Comparison of ENCODE assay signal across 29 cellular contexts in the genomic region with DNA sequence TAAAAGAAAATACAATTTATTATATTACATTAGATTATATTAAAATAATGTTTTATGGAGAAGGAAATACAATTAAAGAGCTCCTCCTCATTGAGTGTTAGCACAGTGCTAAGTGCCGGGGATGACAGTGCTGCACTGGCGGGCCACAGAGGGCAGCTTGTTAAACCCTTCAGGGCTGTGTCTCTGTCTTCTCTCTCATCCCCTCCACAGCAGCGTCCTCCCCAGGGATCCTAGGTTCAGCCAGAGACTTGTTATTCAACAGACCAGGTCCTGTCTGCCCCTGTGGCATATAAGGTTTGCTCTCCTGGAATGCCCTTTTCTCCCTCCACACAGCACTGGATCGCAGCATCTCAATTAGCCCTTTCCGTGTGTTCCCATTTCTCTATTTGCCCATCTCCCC. TPM values are rescaled to one million over a fixed set of nuclear protein-coding genes. Genes with fewer than 3 reads are reported as not detected.
"Had no signal": no experiment of that assay in that cellular context is flagged by ENCODE, and none has a peak within 500 bp of the region (broad histone marks: within the 10 kb centered on the region; RNA-seq: fewer than 3 reads in every experiment).

No MANE protein-coding gene starts in this region.

- ATAC-seq: effector memory CD8-positive, alpha-beta T cell; esophagus mucosa; gastrocnemius medialis; heart left ventricle; left cardiac atrium; left lung; left ventricle myocardium superior; lower lobe of right lung; mucosa of descending colon; naive thymus-derived CD8-positive, alpha-beta T cell had no signal

- H3K4me3 Mint-ChIP-seq: dendritic cell treated with granulocyte-macrophage colony-stimulating factor and Interleukin-4, amounts not matched to agents 40 ng/mL and 50 ng/mL, for 4 days; effector memory CD8-positive, alpha-beta T cell; endodermal cell; immature natural killer cell; mesothelial cell of epicardium; naive B cell; naive thymus-derived CD8-positive, alpha-beta T cell had no signal

- DNase-seq: colonic mucosa; cortex of kidney; effector CD8-positive, alpha-beta T cell; effector memory CD8-positive, alpha-beta T cell; endodermal cell; erythroblast; esophagus squamous epithelium; foreskin fibroblast; foreskin melanocyte; gastrocnemius medialis; heart left ventricle; hypothalamus; immature natural killer cell; left cardiac atrium; left lung; left ventricle myocardium superior; lower lobe of right lung; mesenchymal stem cell; mucosa of descending colon; naive B cell; naive thymus-derived CD8-positive, alpha-beta T cell had no signal

- H3K4me1 Mint-ChIP-seq: mesothelial cell of epicardium, naive B cell had no signal

- H3K27me3 Mint-ChIP-seq: dendritic cell treated with granulocyte-macrophage colony-stimulating factor and Interleukin-4, amounts not matched to agents 40 ng/mL and 50 ng/mL, for 4 days; effector memory CD8-positive, alpha-beta T cell; naive thymus-derived CD8-positive, alpha-beta T cell had no signal

- H3K9me3 Mint-ChIP-seq: dendritic cell treated with granulocyte-macrophage colony-stimulating factor and Interleukin-4, amounts not matched to agents 40 ng/mL and 50 ng/mL, for 4 days; effector memory CD8-positive, alpha-beta T cell; endodermal cell; immature natural killer cell; mesothelial cell of epicardium; naive B cell; naive thymus-derived CD8-positive, alpha-beta T cell had no signal

- H3K27ac Mint-ChIP-seq: dendritic cell treated with granulocyte-macrophage colony-stimulating factor and Interleukin-4, amounts not matched to agents 40 ng/mL and 50 ng/mL, for 4 days; effector memory CD8-positive, alpha-beta T cell; endodermal cell; mesothelial cell of epicardium; naive B cell had no signal

RNA-seq across cellular contexts. Expression of gene GLB1L3, which starts 37.2 kb away (rescaled TPM):
- total RNA-seq: dermis microvascular lymphatic vessel endothelial cell, esophagus mucosa, gastrocnemius medialis, glomerular endothelial cell, heart left ventricle, left cardiac atrium, left ventricle myocardium superior, lung microvascular endothelial cell, mesenteric fat pad, mesothelial cell of epicardium, myocyte had no signal
